Comparison of ENCODE assay signal across 1 cellular context in genomic region chr1:47378147-47378546, GRCh38.
TF ChIP-seq lines count a peak whose summit lies in the region.

No MANE protein-coding gene starts in this region.

TF ChIP-seq in HepG2, 621 proteins besides CTCF, POLR2A, EP300 and RAD21:
- no peak for TF ChIP-seq ZNF672 (CRISPR knock-in tag; IDR thresholded peaks at IDR 0.05)
- peak; percentile 80; the same call in 1 of the 2 replicates for TF ChIP-seq NCOA2 (CRISPR knock-in tag; IDR thresholded peaks at IDR 0.05)
- TF ChIP-seq CEBPB (IDR thresholded peaks at IDR 0.05; ENCODE audit: borderline replicate concordance, low read depth, low read length): peak; percentile 86
- TF ChIP-seq ZSCAN22 (CRISPR knock-in tag; IDR thresholded peaks at IDR 0.05): no peak
- no peak for TF ChIP-seq RCOR2 (CRISPR knock-in tag; IDR thresholded peaks at IDR 0.05)
- TF ChIP-seq AHR (CRISPR knock-in tag; IDR thresholded peaks at IDR 0.05): no peak
- no peak for TF ChIP-seq MED1 (CRISPR knock-in tag; IDR thresholded peaks at IDR 0.05)
- TF ChIP-seq FOXA3 (CRISPR knock-in tag; IDR thresholded peaks at IDR 0.05): peak; percentile 24; the same call in 1 of the 2 replicates
- no peak for TF ChIP-seq ZC3H4 (CRISPR knock-in tag; IDR thresholded peaks at IDR 0.05; ENCODE audit: borderline replicate concordance)
- no peak for TF ChIP-seq SAP130 (CRISPR knock-in tag; IDR thresholded peaks at IDR 0.05; ENCODE audit: low read depth)
- TF ChIP-seq CEBPZ (IDR thresholded peaks at IDR 0.05; ENCODE audit: low read length): no peak
- peak; percentile 49; the same call in 1 of the 2 replicates for TF ChIP-seq CBFB (CRISPR knock-in tag; IDR thresholded peaks at IDR 0.05)
- no peak for TF ChIP-seq FOXA1 (IDR thresholded peaks at IDR 0.05)
- TF ChIP-seq FOXA1 (CRISPR knock-in tag; IDR thresholded peaks at IDR 0.05): peak; percentile 69
- peak; percentile 56 for TF ChIP-seq BCL6 (CRISPR knock-in tag; IDR thresholded peaks at IDR 0.05)
- TF ChIP-seq ISL2 (CRISPR knock-in tag; IDR thresholded peaks at IDR 0.05): peak; percentile 90
- no peak for TF ChIP-seq TEF (CRISPR knock-in tag; IDR thresholded peaks at IDR 0.05)
- no peak for TF ChIP-seq PTBP1 (IDR thresholded peaks at IDR 0.05; ENCODE audit: low read depth, low read length, poor library complexity, severe bottlenecking)
- peak; percentile 35; the same call in 1 of the 2 replicates for TF ChIP-seq GATAD2A (CRISPR knock-in tag; IDR thresholded peaks at IDR 0.05)
- TF ChIP-seq PLRG1 (conservative IDR thresholded peaks at IDR 0.05): no peak
- peak; percentile 85 for TF ChIP-seq CEBPG (CRISPR knock-in tag; IDR thresholded peaks at IDR 0.05)
- TF ChIP-seq HNF4A (CRISPR knock-in tag; IDR thresholded peaks at IDR 0.05): peak; percentile 28; the same call in 1 of the 2 replicates
- TF ChIP-seq CREM (IDR thresholded peaks at IDR 0.05): peak; percentile 67; the same call in 1 of the 2 replicates
- TF ChIP-seq CREM (CRISPR knock-in tag; IDR thresholded peaks at IDR 0.05): no peak
- TF ChIP-seq SPEN (CRISPR knock-in tag; IDR thresholded peaks at IDR 0.05; ENCODE audit: low read depth): no peak
- peak; percentile 61; the same call in 1 of the 2 replicates for TF ChIP-seq TCF7 (IDR thresholded peaks at IDR 0.05; ENCODE audit: low read depth)
- TF ChIP-seq KDM4B (CRISPR knock-in tag; IDR thresholded peaks at IDR 0.05): no peak
- TF ChIP-seq FOXJ3 (CRISPR knock-in tag; IDR thresholded peaks at IDR 0.05; ENCODE audit: borderline replicate concordance): peak; percentile 23; the same call in 1 of the 2 replicates
- TF ChIP-seq STAT5B (CRISPR knock-in tag; IDR thresholded peaks at IDR 0.05): no peak
- TF ChIP-seq RERE (CRISPR knock-in tag; IDR thresholded peaks at IDR 0.05; ENCODE audit: low read depth): 0 out of 2 replicates have a peak, but pooled peaks have one; percentile 25
- no peak for TF ChIP-seq TP53 (CRISPR knock-in tag; conservative IDR thresholded peaks at IDR 0.05)
- TF ChIP-seq ZNF496 (CRISPR knock-in tag; IDR thresholded peaks at IDR 0.05; ENCODE audit: insufficient replicate concordance): no peak
- no peak for TF ChIP-seq SOX13 (IDR thresholded peaks at IDR 0.05)
- peak in 1 of 2 experiments; percentile 45; a peak in 1 of 4 replicates for TF ChIP-seq SOX13 (CRISPR knock-in tag; conservative IDR thresholded peaks at IDR 0.05 in 1 of 2, IDR thresholded peaks at IDR 0.05 in 1 of 2)
- no peak for TF ChIP-seq ZNF598 (CRISPR knock-in tag; IDR thresholded peaks at IDR 0.05; ENCODE audit: borderline replicate concordance)
